ENCODE assay signal across 8 cellular contexts in the genomic region with DNA sequence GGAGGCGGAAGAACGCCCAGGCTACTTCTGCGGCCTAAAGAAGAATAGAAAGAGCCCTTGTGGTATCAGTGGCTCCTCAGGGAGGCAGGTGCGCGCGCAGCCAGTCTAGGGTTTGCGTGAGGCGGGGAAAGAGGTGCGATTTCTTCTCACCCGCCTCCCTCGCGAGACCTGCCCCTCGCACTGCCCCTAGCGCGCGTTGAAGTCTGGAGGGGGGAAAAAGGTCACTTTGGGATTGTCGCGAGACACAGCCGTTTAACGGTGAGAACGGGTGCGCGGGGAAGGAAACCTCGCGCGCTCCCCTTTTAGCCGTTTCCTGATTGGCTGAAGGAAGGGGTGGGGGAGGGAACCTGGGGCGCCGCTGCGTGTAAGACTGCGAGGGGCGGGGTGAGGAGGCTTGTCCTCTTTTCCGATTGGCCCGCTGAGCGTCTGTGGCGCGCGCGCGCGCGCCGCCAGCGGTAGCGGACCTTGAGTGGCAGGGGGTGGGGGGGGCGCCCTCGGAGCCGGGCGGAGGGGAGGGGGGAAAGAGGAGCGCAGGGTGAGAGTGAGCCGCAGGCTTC. TPM values are rescaled to one million over a fixed set of nuclear protein-coding genes. Genes with fewer than 3 reads are reported as not detected.
DNase-seq lines count a peak whose midpoint lies in the region; ATAC-seq, FAIRE-seq and TF ChIP-seq lines count a peak whose summit lies in the region.

A gene with protein sequence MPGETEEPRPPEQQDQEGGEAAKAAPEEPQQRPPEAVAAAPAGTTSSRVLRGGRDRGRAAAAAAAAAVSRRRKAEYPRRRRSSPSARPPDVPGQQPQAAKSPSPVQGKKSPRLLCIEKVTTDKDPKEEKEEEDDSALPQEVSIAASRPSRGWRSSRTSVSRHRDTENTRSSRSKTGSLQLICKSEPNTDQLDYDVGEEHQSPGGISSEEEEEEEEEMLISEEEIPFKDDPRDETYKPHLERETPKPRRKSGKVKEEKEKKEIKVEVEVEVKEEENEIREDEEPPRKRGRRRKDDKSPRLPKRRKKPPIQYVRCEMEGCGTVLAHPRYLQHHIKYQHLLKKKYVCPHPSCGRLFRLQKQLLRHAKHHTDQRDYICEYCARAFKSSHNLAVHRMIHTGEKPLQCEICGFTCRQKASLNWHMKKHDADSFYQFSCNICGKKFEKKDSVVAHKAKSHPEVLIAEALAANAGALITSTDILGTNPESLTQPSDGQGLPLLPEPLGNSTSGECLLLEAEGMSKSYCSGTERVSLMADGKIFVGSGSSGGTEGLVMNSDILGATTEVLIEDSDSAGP (plus strand): TSS at position 429 of the 557 bp plus-strand sequence. CDS start 219 bp downstream, outside the sequence.

- H3K4me1 Mint-ChIP-seq in T-cell, result peaks cover 67 to 77% (median 73%) of the 10 kb centered on the region in 3 donors

- peaks cover 5% of the 10 kb centered on the region for H3K36me3 Mint-ChIP-seq in T-cell

- CTCF ChIA-PET in T-cell (lab: Charles Lee), result interaction anchor here (0.9 to 6.3 kb wide), 3 partner anchors 11 to 45 kb away, joined by 3 to 108 read pairs (median 3); no protein-coding TSS in a partner anchor

- intact Hi-C loops in pancreas (cut with DNase I), result loop anchor here in 1 of 3 donors (10.0 kb wide), 1 partner anchor 96 kb away; no protein-coding TSS in a partner anchor
- intact Hi-C loops in thyroid gland (cut with DNase I), result no loop called here

- ATAC-seq in HG02763 (IDR thresholded peaks at IDR 0.05; ENCODE audit: unreplicated experiment) (peak; percentile 36), T-cell (replicated peaks in 1 of 4) (peak; percentile 62 to 71 (median 66)), pancreas (peak; percentile 78 to 89 (median 82))

- peak; percentile 42 for TF ChIP-seq POLR2A in GM10847 (IDR thresholded peaks at IDR 0.05; ENCODE audit: extremely low read depth, insufficient read length)
- peak; percentile 9 to 73 for TF ChIP-seq POLR2A in thyroid gland (IDR thresholded peaks at IDR 0.05)

- H3K4me1 ChIP-seq in adipocyte (ENCODE audit: control insufficient read depth, insufficient read depth, low read length) (peaks cover 68% of the 10 kb centered on the region), cardiac muscle cell (ENCODE audit: low read depth) (peaks cover 9% of the 10 kb centered on the region), pancreas (peaks cover 40 to 54% (median 42%) of the 10 kb centered on the region in 3 donors), thyroid gland (peaks cover 25 to 47% of the 10 kb centered on the region in 2 donors)

- peak within 1 kb of the TSS; percentile 99 for H3K9ac ChIP-seq in adipocyte (ENCODE audit: low read length)

- H3K27ac Mint-ChIP-seq in T-cell, result peak within 1 kb of the TSS; percentile 96 to 100

- H3K36me3 ChIP-seq in adipocyte (ENCODE audit: control insufficient read depth, insufficient read depth, low read length, severe bottlenecking) (no peaks in the 10 kb centered on the region), cardiac muscle cell (no peaks in the 10 kb centered on the region), pancreas (no peaks in the 10 kb centered on the region), thyroid gland (no peaks in the 10 kb centered on the region)

- no peaks in the 10 kb centered on the region for H3K9me3 Mint-ChIP-seq in T-cell

- no peaks in the 10 kb centered on the region for H3K27me3 Mint-ChIP-seq in T-cell

- H3K27me3 ChIP-seq in adipocyte (replicated peaks; ENCODE audit: control insufficient read depth, insufficient read depth, low read length), result no peaks in the 10 kb centered on the region
- H3K27me3 ChIP-seq in cardiac muscle cell, result no peaks in the 10 kb centered on the region
- no peaks in the 10 kb centered on the region for H3K27me3 ChIP-seq in pancreas
- H3K27me3 ChIP-seq in thyroid gland, result no peaks in the 10 kb centered on the region

- no peak for FAIRE-seq in pancreas (lab: Jason Lieb, UNC)

- 0 to 1% methylated on average over 34 to 50 of the region's 51 CpGs for WGBS in pancreas, 2 donors
- 0% methylated on average over 14 to 44 of the region's 51 CpGs for WGBS in thyroid gland, 2 donors

- POLR2A ChIA-PET in T-cell (lab: Charles Lee), result interaction anchor here (2.5 to 3.4 kb wide), 2 partner anchors 11 to 12 kb away, joined by 12 to 35 read pairs; no protein-coding TSS in a partner anchor

- H3K4me3 ChIP-seq in adipocyte (ENCODE audit: low read length) (peak within 1 kb of the TSS; percentile 91), cardiac muscle cell (peak within 1 kb of the TSS; percentile 78), pancreas (peak within 1 kb of the TSS; percentile 90 to 96 (median 92)), thyroid gland (replicated peaks in 1 of 3) (peak within 1 kb of the TSS; percentile 80 to 97 (median 81))

- no peaks in the 10 kb centered on the region for H3K9me3 ChIP-seq in adipocyte (ENCODE audit: control insufficient read depth, low read length)
- no peaks in the 10 kb centered on the region for H3K9me3 ChIP-seq in cardiac muscle cell (ENCODE audit: low read depth)
- H3K9me3 ChIP-seq in pancreas, result no peaks in the 10 kb centered on the region
- H3K9me3 ChIP-seq in thyroid gland, result no peaks in the 10 kb centered on the region

- TF ChIP-seq CTCF in cardiac muscle cell (IDR thresholded peaks at IDR 0.05; ENCODE audit: low read depth, low read length) (no peak), pancreas (IDR thresholded peaks at IDR 0.05) (no peak), thyroid gland (IDR thresholded peaks at IDR 0.05) (no peak)

- H3K4me3 Mint-ChIP-seq in T-cell, result peak within 1 kb of the TSS; percentile 93 to 99 (median 96)

- DNase-seq in NCI-H146 (lab: John Stamatoyannopoulos, UW) (peak; percentile 98), T-cell (peak; percentile 90 to 99 (median 97)), adipocyte (ENCODE audit: low read depth) (peak; percentile 100), cardiac muscle cell (ENCODE audit: low read depth in 1 of 2, low spot score in 1 of 2) (peak; percentile 99), pancreas (peak; percentile 95 to 98 (median 98)), thyroid gland (peak; percentile 99)

- H3K27ac ChIP-seq in cardiac muscle cell (peak within 1 kb of the TSS; percentile 100), pancreas (peak within 1 kb of the TSS; percentile 98 to 100 (median 99)), thyroid gland (peak within 1 kb of the TSS; percentile 100)

RNA-seq across cellular contexts. Expression of the gene that starts here (rescaled TPM):
- 10 to 100 TPM; 32.2 to 41.7 (median 34.0) TPM for total RNA-seq in T-cell
- 17.3 and 22.6 TPM in 2 replicates for total RNA-seq in cardiac muscle cell
- polyA plus RNA-seq in cardiac muscle cell, result 12.3 and 19.6 TPM in 2 replicates
- 10 to 100 TPM; 14.2 to 23.0 (median 21.0) TPM for total RNA-seq in pancreas
- polyA plus RNA-seq in pancreas, result 10 to 100 TPM in 1 of 2 donors, 1 to 10 TPM in 1; 6.3 to 12.6 TPM
- 10 to 100 TPM; 49.8 to 63.7 (median 59.1) TPM for total RNA-seq in thyroid gland

Comparison
In these comparisons a context has a peak if more than half of its experiments do, and no peak if none do; other contexts are left out.
1. Peak in every context shown above with its lines: DNase-seq, ATAC-seq, H3K4me3 ChIP-seq and H3K27ac ChIP-seq.